9 cellular contexts compared by ENCODE assay signal in genomic region chr3:9028134-9028533, GRCh38.
DNase-seq lines count a peak whose midpoint lies in the region; ATAC-seq and TF ChIP-seq lines count a peak whose summit lies in the region.
"Had no signal": no experiment of that assay in that cellular context is flagged by ENCODE, and none has a peak within 500 bp of the region (broad histone marks: within the 10 kb centered on the region; RNA-seq: fewer than 3 reads in every experiment).

No MANE protein-coding gene starts in this region.

- peak; percentile 45 for DNase-seq in GM04504 (ENCODE audit: low read depth)
- peak; percentile 93 to 97 (median 95) for DNase-seq in adrenal gland
- peak; percentile 86 to 96 (median 95) for DNase-seq in right cardiac atrium
- DNase-seq in gastrocnemius medialis, result peak; percentile 66 to 87
- DNase-seq in GOT3 (lab: John Stamatoyannopoulos, UW), result no peak
- no peak for DNase-seq in SIG-M5 (lab: John Stamatoyannopoulos, UW)
- no peak for DNase-seq in activated CD4-positive, alpha-beta T cell treated with anti-CD3 and anti-CD28 coated beads, Interleukin-2, amount 10 ng/mL, durations not matched to agents 7 days and 5 days

- no peak for TF ChIP-seq POLR2A in adrenal gland (IDR thresholded peaks at IDR 0.05)
- no peak for TF ChIP-seq POLR2A in gastrocnemius medialis (IDR thresholded peaks at IDR 0.05)

- in situ Hi-C loops in gastrocnemius medialis (cut with MboI; ENCODE audit: low sequenced_read_pairs in 4 of 4), result no loop called here

- H3K27ac Mint-ChIP-seq in activated CD4-positive, alpha-beta T cell treated with anti-CD3 and anti-CD28 coated beads, Interleukin-2, amount 10 ng/mL, durations not matched to agents 7 days and 5 days, result no peak overlapping the region

- H3K36me3 ChIP-seq in adrenal gland (replicated peaks in 1 of 2), result no peaks in the 10 kb centered on the region
- no peaks in the 10 kb centered on the region for H3K36me3 ChIP-seq in gastrocnemius medialis

- H3K27ac ChIP-seq in adrenal gland (peak overlapping the region in 2 of 5 donors; percentile 18 to 35), right cardiac atrium (ENCODE audit: low read length) (no peak overlapping the region), gastrocnemius medialis (peak overlapping the region in 2 of 4 donors; percentile 29 to 67)

- H3K4me1 ChIP-seq in adrenal gland (replicated peaks in 1 of 2), result peaks cover 3 to 14% of the 10 kb centered on the region in 2 donors
- H3K4me1 ChIP-seq in right cardiac atrium (ENCODE audit: control insufficient read depth, insufficient read depth, low read length), result peaks cover 2% of the 10 kb centered on the region
- H3K4me1 ChIP-seq in gastrocnemius medialis, result peaks cover 14 to 16% of the 10 kb centered on the region in 2 donors

- intact Hi-C loops in adrenal gland (cut with DNase I), result no loop called here
- intact Hi-C loops in right cardiac atrium (cut with DNase I), result no loop called here
- intact Hi-C loops in gastrocnemius medialis (cut with DNase I; ENCODE audit: low total_unique reads), result no loop called here

- ATAC-seq in right cardiac atrium, result peak; percentile 91 to 94
- peak; percentile 87 to 97 for ATAC-seq in gastrocnemius medialis
- no peak for ATAC-seq in HG03342 (IDR thresholded peaks at IDR 0.05; ENCODE audit: unreplicated experiment)
- ATAC-seq: K562 had no signal

- no peaks in the 10 kb centered on the region for H3K36me3 Mint-ChIP-seq in activated CD4-positive, alpha-beta T cell treated with anti-CD3 and anti-CD28 coated beads, Interleukin-2, amount 10 ng/mL, durations not matched to agents 7 days and 5 days (ENCODE audit: low read depth)

- H3K27me3 ChIP-seq in adrenal gland, result no peaks in the 10 kb centered on the region
- H3K27me3 ChIP-seq in right cardiac atrium (ENCODE audit: control insufficient read depth, insufficient read depth), result no peaks in the 10 kb centered on the region
- no peaks in the 10 kb centered on the region for H3K27me3 ChIP-seq in gastrocnemius medialis

- no peaks in the 10 kb centered on the region for H3K27me3 Mint-ChIP-seq in activated CD4-positive, alpha-beta T cell treated with anti-CD3 and anti-CD28 coated beads, Interleukin-2, amount 10 ng/mL, durations not matched to agents 7 days and 5 days

- POLR2A ChIA-PET in activated CD4-positive, alpha-beta T cell treated with anti-CD3 and anti-CD28 coated beads, Interleukin-2, amount 10 ng/mL, durations not matched to agents 7 days and 5 days (lab: Charles Lee), result no interaction called here

- no peaks in the 10 kb centered on the region for H3K4me1 Mint-ChIP-seq in activated CD4-positive, alpha-beta T cell treated with anti-CD3 and anti-CD28 coated beads, Interleukin-2, amount 10 ng/mL, durations not matched to agents 7 days and 5 days

- H3K4me3 ChIP-seq in adrenal gland, result no peak overlapping the region
- no peak overlapping the region for H3K4me3 ChIP-seq in right cardiac atrium (ENCODE audit: low read length)
- no peak overlapping the region for H3K4me3 ChIP-seq in gastrocnemius medialis
- H3K4me3 ChIP-seq: K562 had no signal

- H3K4me3 Mint-ChIP-seq in activated CD4-positive, alpha-beta T cell treated with anti-CD3 and anti-CD28 coated beads, Interleukin-2, amount 10 ng/mL, durations not matched to agents 7 days and 5 days, result no peak overlapping the region

- no peaks in the 10 kb centered on the region for H3K9me3 Mint-ChIP-seq in activated CD4-positive, alpha-beta T cell treated with anti-CD3 and anti-CD28 coated beads, Interleukin-2, amount 10 ng/mL, durations not matched to agents 7 days and 5 days

- TF ChIP-seq CTCF in adrenal gland (IDR thresholded peaks at IDR 0.05), result no peak
- TF ChIP-seq CTCF in gastrocnemius medialis (IDR thresholded peaks at IDR 0.05 in 4 of 5, conservative IDR thresholded peaks at IDR 0.05 in 1 of 5), result no peak

- CTCF ChIA-PET in activated CD4-positive, alpha-beta T cell treated with anti-CD3 and anti-CD28 coated beads, Interleukin-2, amount 10 ng/mL, durations not matched to agents 7 days and 5 days (lab: Charles Lee), result interaction anchor here (0.5 to 1.2 kb wide), 2 partner anchors 35 to 1490 kb away, joined by 3 read pairs; no protein-coding TSS in a partner anchor

- no peaks in the 10 kb centered on the region for H3K9me3 ChIP-seq in adrenal gland (replicated peaks in 1 of 3)
- no peaks in the 10 kb centered on the region for H3K9me3 ChIP-seq in right cardiac atrium (ENCODE audit: control insufficient read depth, low read length)
- H3K9me3 ChIP-seq in gastrocnemius medialis, result no peaks in the 10 kb centered on the region

- WGBS in adrenal gland, 4 donors, result 34 to 40% (median 37%) methylated on average over 5 of the region's 5 CpGs
- WGBS in right cardiac atrium, result 21% methylated on average over 5 of the region's 5 CpGs

Comparison
In these comparisons a context has a peak if more than half of its experiments do, and no peak if none do; other contexts are left out.
1. DNase-seq: peak in GM04504 (single experiment), adrenal gland (7 of 7), right cardiac atrium (3 of 3) and gastrocnemius medialis (2 of 2); none in GOT3 (single experiment), SIG-M5 (single experiment) and activated CD4-positive, alpha-beta T cell treated with anti-CD3 and anti-CD28 coated beads, Interleukin-2, amount 10 ng/mL, durations not matched to agents 7 days and 5 days (single experiment).